In genomic region chr16:51017969-51018368, GRCh38 we compare ENCODE assay signal across 8 cellular contexts.
"Had no signal": no experiment of that assay in that cellular context is flagged by ENCODE, and none has a peak within 500 bp of the region (broad histone marks: within the 10 kb centered on the region; RNA-seq: fewer than 3 reads in every experiment).

No MANE protein-coding gene starts in this region.

- H3K4me3 ChIP-seq: GM12878 had no signal

- DNase-seq: GDM1, GF-D8 had no signal

- ATAC-seq: GM12878 had no signal

- FAIRE-seq: G401.6, GM12878, GM12891, GM12892, GM18507, GM19239 had no signal
